ENCODE assay signal across 1 cellular context in genomic region chr10:114767589-114768393, GRCh38.
A peak's percentile ranks its signal among the peaks of the same experiment; 100 is the strongest.
TF ChIP-seq lines count a peak whose summit lies in the region.

No MANE protein-coding gene starts in this region.

TF ChIP-seq in HEK293, 187 proteins besides CTCF, POLR2A, EP300 and RAD21 (continued from another document):
- peak; percentile 88 for TF ChIP-seq PRDM10 (tag by site-specific recombination; IDR thresholded peaks at IDR 0.05)
- no peak for TF ChIP-seq ZNF426 (tag by site-specific recombination; IDR thresholded peaks at IDR 0.05)
- TF ChIP-seq ZNF280D (tag by site-specific recombination; IDR thresholded peaks at IDR 0.05): no peak
- no peak for TF ChIP-seq ZNF350 (tag by site-specific recombination; IDR thresholded peaks at IDR 0.05)
- TF ChIP-seq ZNF404 (tag by site-specific recombination; IDR thresholded peaks at IDR 0.05): no peak
- peak; percentile 49; the same call in 1 of the 2 replicates for TF ChIP-seq ZNF2 (tag by site-specific recombination; IDR thresholded peaks at IDR 0.05)
- peak; percentile 79 for TF ChIP-seq ZXDB (tag by site-specific recombination; IDR thresholded peaks at IDR 0.05)
- TF ChIP-seq ZNF707 (tag by site-specific recombination; IDR thresholded peaks at IDR 0.05): no peak
- peak; percentile 20; the same call in 1 of the 2 replicates for TF ChIP-seq GLIS2 (tag by site-specific recombination; IDR thresholded peaks at IDR 0.05)
- TF ChIP-seq PATZ1 (tag by site-specific recombination; IDR thresholded peaks at IDR 0.05): peak; percentile 65
- no peak for TF ChIP-seq BCL6B (tag by site-specific recombination; IDR thresholded peaks at IDR 0.05)
- TF ChIP-seq ZBTB20 (tag by site-specific recombination; IDR thresholded peaks at IDR 0.05): peak; percentile 81
- peak; percentile 34; the same call in 1 of the 2 replicates for TF ChIP-seq ZNF639 (tag by site-specific recombination; IDR thresholded peaks at IDR 0.05)
